Comparison of ENCODE assay signal across 8 cellular contexts in genomic region chr7:24978837-24979469, GRCh38.
DNase-seq lines count a peak whose midpoint lies in the region; ATAC-seq lines count a peak whose summit lies in the region.

No MANE protein-coding gene starts in this region.

- H3K9ac ChIP-seq in BLaER1 = peak overlapping the region; percentile 91
- peak overlapping the region; percentile 67 for H3K9ac ChIP-seq in mucosa of stomach (ENCODE audit: low read length)

- H3K9me3 ChIP-seq in BLaER1 = peaks cover 9% of the 10 kb centered on the region
- no peaks in the 10 kb centered on the region for H3K9me3 ChIP-seq in mucosa of stomach (ENCODE audit: control insufficient read depth, low read length)

- H3K4me3 ChIP-seq in BLaER1 (peak overlapping the region; percentile 99), mucosa of stomach (ENCODE audit: low read length) (peak overlapping the region; percentile 75)

- peaks cover 41% of the 10 kb centered on the region for H4K20me1 ChIP-seq in BLaER1

- H3K27ac ChIP-seq in BLaER1 (peak overlapping the region; percentile 87), cingulate gyrus (ENCODE audit: low read depth, low read length) (peak overlapping the region; percentile 55)

- H3K36me3 ChIP-seq in BLaER1 = no peaks in the 10 kb centered on the region
- no peaks in the 10 kb centered on the region for H3K36me3 ChIP-seq in mucosa of stomach (ENCODE audit: control insufficient read depth, insufficient read depth, low read length)

- H3K27me3 ChIP-seq in BLaER1 (peaks cover 12% of the 10 kb centered on the region), mucosa of stomach (ENCODE audit: control insufficient read depth, insufficient read depth, low read length) (no peaks in the 10 kb centered on the region)

- ATAC-seq in GM19372 (IDR thresholded peaks at IDR 0.05; ENCODE audit: low read depth, unreplicated experiment) = peak; percentile 1

- H3K4me1 ChIP-seq in BLaER1 = peaks cover 36% of the 10 kb centered on the region
- peaks cover 13% of the 10 kb centered on the region for H3K4me1 ChIP-seq in mucosa of stomach (ENCODE audit: control insufficient read depth, insufficient read depth, low read length)

- peak overlapping the region; percentile 91 for H3K4me2 ChIP-seq in BLaER1

- peak; percentile 65 for DNase-seq in OCI-M1 (lab: John Stamatoyannopoulos, UW)
- no peak for DNase-seq in central memory CD4-positive, alpha-beta T cell
- no peak for DNase-seq in NCI-H774 (lab: John Stamatoyannopoulos, UW)
- no peak for DNase-seq in NCI-H2081 treated with DMSO at 0.1 percent for 48 hours (lab: John Stamatoyannopoulos, UW)
